ENCODE assay signal across 12 cellular contexts in genomic region chr3:194333981-194334320, GRCh38. TPM values are rescaled to one million over a fixed set of nuclear protein-coding genes. Genes with fewer than 3 reads are reported as not detected.
DNase-seq lines count a peak whose midpoint lies in the region; ATAC-seq, FAIRE-seq and TF ChIP-seq lines count a peak whose summit lies in the region.
"Had no signal": no experiment of that assay in that cellular context is flagged by ENCODE, and none has a peak within 500 bp of the region (broad histone marks: within the 10 kb centered on the region; RNA-seq: fewer than 3 reads in every experiment).

No MANE protein-coding gene starts in this region.

- intact Hi-C loops in A673 (cut with micrococcal nuclease; ENCODE audit: unreplicated experiment) = loop anchor here (1.0 to 10.0 kb wide), 4 partner anchors 70 to 931 kb away; partner anchors contain the start of gene TMEM44

- no peak overlapping the region for H3K27ac Mint-ChIP-seq in activated naive CD8-positive, alpha-beta T cell treated with anti-CD3 and anti-CD28 coated beads, Interleukin-2, amount 10 ng/mL, durations not matched to agents 7 days and 5 days
- H3K27ac Mint-ChIP-seq: T-helper 1 cell treated with Interleukin-12 subunit alpha and Interleukin-12 subunit beta and Interleukin-4 antibody, amounts not matched to agents 30 μg/mL and 1 μg/mL, for 36 hours had no signal

- FAIRE-seq in H54 (lab: Jason Lieb, UNC) = peak; percentile 74

- no peak for ATAC-seq in activated naive CD8-positive, alpha-beta T cell treated with anti-CD3 and anti-CD28 coated beads, Interleukin-2, amount 10 ng/mL, durations not matched to agents 7 days and 5 days (ENCODE audit: low read depth)
- no peak for ATAC-seq in HG03521 (IDR thresholded peaks at IDR 0.05; ENCODE audit: unreplicated experiment)

- H3K4me1 Mint-ChIP-seq in activated naive CD8-positive, alpha-beta T cell treated with anti-CD3 and anti-CD28 coated beads, Interleukin-2, amount 10 ng/mL, durations not matched to agents 7 days and 5 days = peaks cover 5% of the 10 kb centered on the region

- no TSS peak for BruUV-seq in A673 (replicated peaks; lab: Mats Ljungman, UMichigan)

- CTCF ChIA-PET in A673 (lab: Charles Lee) = interaction anchor here (0.9 to 1.5 kb wide), 3 partner anchors 16 to 260 kb away, joined by 4 to 9 read pairs (median 4); no protein-coding TSS in a partner anchor

- H3K9me3 Mint-ChIP-seq in activated naive CD8-positive, alpha-beta T cell treated with anti-CD3 and anti-CD28 coated beads, Interleukin-2, amount 10 ng/mL, durations not matched to agents 7 days and 5 days = no peaks in the 10 kb centered on the region
- H3K9me3 Mint-ChIP-seq: T-helper 1 cell treated with Interleukin-12 subunit alpha and Interleukin-12 subunit beta and Interleukin-4 antibody, amounts not matched to agents 30 μg/mL and 1 μg/mL, for 36 hours had no signal

- H3K4me3 ChIP-seq in A673 (ENCODE audit: low read depth, low read length, poor library complexity, severe bottlenecking) = peak overlapping the region; percentile 57
- H3K4me3 ChIP-seq in mesodermal cell (ENCODE audit: extremely low read depth, insufficient read depth, low read length, poor library complexity, severe bottlenecking) = peak overlapping the region; percentile 41

- 11 to 20% methylated on average over 10 to 11 of the region's 15 CpGs for WGBS in mesodermal cell (ENCODE audit: insufficient coverage in 2 of 2), 2 experiments

- H3K27me3 Mint-ChIP-seq in activated naive CD8-positive, alpha-beta T cell treated with anti-CD3 and anti-CD28 coated beads, Interleukin-2, amount 10 ng/mL, durations not matched to agents 7 days and 5 days = peaks cover 20% of the 10 kb centered on the region

- no peaks in the 10 kb centered on the region for H3K27me3 ChIP-seq in A673 (replicated peaks; ENCODE audit: insufficient read depth, low read depth, low read length, poor library complexity)
- H3K27me3 ChIP-seq: hepatocyte had no signal

- no peaks in the 10 kb centered on the region for H3K36me3 ChIP-seq in A673 (ENCODE audit: insufficient read depth, low read length, poor library complexity, severe bottlenecking)
- no peaks in the 10 kb centered on the region for H3K36me3 ChIP-seq in mesodermal cell (ENCODE audit: control insufficient read depth, insufficient read depth, low read length)

- H3K9me3 ChIP-seq in A673 (ENCODE audit: low read depth, low read length, poor library complexity, severe bottlenecking) (no peaks in the 10 kb centered on the region), mesodermal cell (ENCODE audit: control insufficient read depth, low read length) (no peaks in the 10 kb centered on the region)

- TF ChIP-seq POLR2A in H54 (IDR thresholded peaks at IDR 0.05; ENCODE audit: low read depth, low read length) = no peak

- POLR2A ChIA-PET in A673 (lab: Charles Lee; ENCODE audit: low non-redundant PET) = no interaction called here
- POLR2A ChIA-PET in activated naive CD8-positive, alpha-beta T cell treated with anti-CD3 and anti-CD28 coated beads, Interleukin-2, amount 10 ng/mL, durations not matched to agents 7 days and 5 days (lab: Charles Lee) = interaction anchor here (1.1 to 1.2 kb wide), 2 partner anchors 63 to 65 kb away, joined by 3 to 4 read pairs; no protein-coding TSS in a partner anchor

- peaks cover 20% of the 10 kb centered on the region for H3K4me1 ChIP-seq in A673 (ENCODE audit: insufficient read depth, low read length, poor library complexity, severe bottlenecking)
- peaks cover 21% of the 10 kb centered on the region for H3K4me1 ChIP-seq in mesodermal cell (ENCODE audit: control insufficient read depth, insufficient read depth, low read length, poor library complexity, severe bottlenecking)

- no peak for TF ChIP-seq CTCF in A673 (conservative IDR thresholded peaks at IDR 0.05; ENCODE audit: low read depth, low read length)

- H3K36me3 Mint-ChIP-seq in activated naive CD8-positive, alpha-beta T cell treated with anti-CD3 and anti-CD28 coated beads, Interleukin-2, amount 10 ng/mL, durations not matched to agents 7 days and 5 days = no peaks in the 10 kb centered on the region

- H3K4me3 Mint-ChIP-seq in activated naive CD8-positive, alpha-beta T cell treated with anti-CD3 and anti-CD28 coated beads, Interleukin-2, amount 10 ng/mL, durations not matched to agents 7 days and 5 days = peak overlapping the region; percentile 83

- H3K27ac ChIP-seq in A673 (ENCODE audit: low read depth, low read length, poor library complexity, severe bottlenecking) = no peak overlapping the region
- no peak overlapping the region for H3K27ac ChIP-seq in mesodermal cell (ENCODE audit: low read depth, low read length, severe bottlenecking)
- H3K27ac ChIP-seq: hepatocyte had no signal

- no peak for DNase-seq in A673 (ENCODE audit: low spot score)
- no peak for DNase-seq in H54 (ENCODE audit: insufficient read length, low spot score)
- DNase-seq in activated naive CD8-positive, alpha-beta T cell treated with anti-CD3 and anti-CD28 coated beads, Interleukin-2, amount 10 ng/mL, durations not matched to agents 7 days and 5 days = no peak
- DNase-seq in activated gamma-delta T cell treated with Interleukin-2 at 50 U/mL for 16 hours = no peak
- no peak for DNase-seq in mesenteric fat pad (ENCODE audit: low spot score)
- no peak for DNase-seq in NCI-H1694 treated with DMSO at 0.1 percent for 48 hours (lab: John Stamatoyannopoulos, UW)
- DNase-seq: substantia nigra had no signal

RNA-seq across cellular contexts. Expression of gene CPN2, which starts 17.2 kb away (rescaled TPM):
- total RNA-seq in A673 (2021) = not detected in 2 replicates
- not detected for total RNA-seq in activated naive CD8-positive, alpha-beta T cell treated with anti-CD3 and anti-CD28 coated beads, Interleukin-2, amount 10 ng/mL, durations not matched to agents 7 days and 5 days
- 0.15 TPM for polyA plus RNA-seq in mesodermal cell (2013, experiment 1 of 2)
- not detected for polyA plus RNA-seq in mesodermal cell (2013, experiment 2 of 2)
- 0.16 TPM for total RNA-seq in mesenteric fat pad
- total RNA-seq: dermis microvascular lymphatic vessel endothelial cell had no signal

RNA-seq across cellular contexts. Expression of gene LRRC15, which starts 35.6 kb away (rescaled TPM):
- not detected in 2 replicates for total RNA-seq in A673 (2021)
- not detected for total RNA-seq in activated naive CD8-positive, alpha-beta T cell treated with anti-CD3 and anti-CD28 coated beads, Interleukin-2, amount 10 ng/mL, durations not matched to agents 7 days and 5 days
- 0.63 TPM for polyA plus RNA-seq in mesodermal cell (2013, experiment 1 of 2)
- polyA plus RNA-seq in mesodermal cell (2013, experiment 2 of 2) = 0.56 TPM
- total RNA-seq in mesenteric fat pad = 0.35 TPM
- total RNA-seq: hepatocyte had no signal
- polyA plus RNA-seq: hepatocyte had no signal
